Comparison of ENCODE assay signal across 8 cellular contexts in genomic region chr6:57324538-57324937, GRCh38. TPM values are rescaled to one million over a fixed set of nuclear protein-coding genes. Genes with fewer than 3 reads are reported as not detected.
DNase-seq lines count a peak whose midpoint lies in the region; ATAC-seq, FAIRE-seq and TF ChIP-seq lines count a peak whose summit lies in the region.

No MANE protein-coding gene starts in this region.

- H3K36me3 Mint-ChIP-seq in activated naive CD4-positive, alpha-beta T cell treated with anti-CD3 and anti-CD28 coated beads, Interleukin-2, amount 10 ng/mL, durations not matched to agents 7 days and 5 days, result peaks cover 80% of the 10 kb centered on the region

- H3K4me3 Mint-ChIP-seq in activated naive CD4-positive, alpha-beta T cell treated with anti-CD3 and anti-CD28 coated beads, Interleukin-2, amount 10 ng/mL, durations not matched to agents 7 days and 5 days, result no peak overlapping the region

- H3K27ac Mint-ChIP-seq in activated naive CD4-positive, alpha-beta T cell treated with anti-CD3 and anti-CD28 coated beads, Interleukin-2, amount 10 ng/mL, durations not matched to agents 7 days and 5 days, result no peak overlapping the region

- H3K4me3 ChIP-seq in RWPE2 (ENCODE audit: severe bottlenecking), result no peak overlapping the region

- peak; percentile 48 for ATAC-seq in GM18867 (IDR thresholded peaks at IDR 0.05; ENCODE audit: unreplicated experiment)
- ATAC-seq in RWPE2 (ENCODE audit: low read depth), result no peak

- peaks cover 9% of the 10 kb centered on the region for H3K9me3 Mint-ChIP-seq in activated naive CD4-positive, alpha-beta T cell treated with anti-CD3 and anti-CD28 coated beads, Interleukin-2, amount 10 ng/mL, durations not matched to agents 7 days and 5 days

- H3K4me1 ChIP-seq in RWPE2 (ENCODE audit: insufficient read depth, poor library complexity, severe bottlenecking), result no peaks in the 10 kb centered on the region

- peak; percentile 82 for FAIRE-seq in frontal cortex (lab: Jason Lieb, UNC)

- no peaks in the 10 kb centered on the region for H3K27me3 Mint-ChIP-seq in activated naive CD4-positive, alpha-beta T cell treated with anti-CD3 and anti-CD28 coated beads, Interleukin-2, amount 10 ng/mL, durations not matched to agents 7 days and 5 days

- peaks cover 97% of the 10 kb centered on the region for H3K36me3 ChIP-seq in RWPE2 (ENCODE audit: low read depth)

- CTCF ChIA-PET in activated naive CD4-positive, alpha-beta T cell treated with anti-CD3 and anti-CD28 coated beads, Interleukin-2, amount 10 ng/mL, durations not matched to agents 7 days and 5 days (lab: Charles Lee), result no interaction called here

- no peak overlapping the region for H3K27ac ChIP-seq in RWPE2 (ENCODE audit: poor library complexity, severe bottlenecking)

- H3K4me1 Mint-ChIP-seq in activated naive CD4-positive, alpha-beta T cell treated with anti-CD3 and anti-CD28 coated beads, Interleukin-2, amount 10 ng/mL, durations not matched to agents 7 days and 5 days, result peaks cover 23% of the 10 kb centered on the region

- TF ChIP-seq CTCF in RWPE2 (IDR thresholded peaks at IDR 0.05; ENCODE audit: poor library complexity, severe bottlenecking), result peak; percentile 73

- peaks cover under 1% of the 10 kb centered on the region for H3K9me3 ChIP-seq in RWPE2 (ENCODE audit: severe bottlenecking)

- H3K27me3 ChIP-seq in RWPE2 (ENCODE audit: insufficient read depth, poor library complexity, severe bottlenecking), result no peaks in the 10 kb centered on the region

- DNase-seq in AG08396 (ENCODE audit: low spot score) (peak; percentile 22), RWPE2 (ENCODE audit: low spot score) (no peak), frontal cortex (ENCODE audit: low spot score in 2 of 2) (no peak), cerebellum (ENCODE audit: low spot score) (no peak), putamen (ENCODE audit: low spot score) (no peak)
- DNase-seq in activated naive CD4-positive, alpha-beta T cell treated with anti-CD3 and anti-CD28 coated beads, Interleukin-2, amount 10 ng/mL, durations not matched to agents 7 days and 5 days, result no peak
- no peak for DNase-seq in effector CD8-positive, alpha-beta T cell (lab: John Stamatoyannopoulos, UW)

RNA-seq across cellular contexts. Expression of gene PRIM2, which starts 7.1 kb away (rescaled TPM):
- 25.7 TPM for total RNA-seq in frontal cortex
- 26.1 TPM for total RNA-seq in cerebellum
